ENCODE assay signal across 14 cellular contexts in genomic region chr5:101045689-101046088, GRCh38.
A peak's percentile ranks its signal among the peaks of the same experiment; 100 is the strongest.
DNase-seq lines count a peak whose midpoint lies in the region; TF ChIP-seq lines count a peak whose summit lies in the region.
"Had no signal": no experiment of that assay in that cellular context is flagged by ENCODE, and none has a peak within 500 bp of the region (broad histone marks: within the 10 kb centered on the region; RNA-seq: fewer than 3 reads in every experiment).

No MANE protein-coding gene starts in this region.

- H3K4me2 ChIP-seq in Karpas-422 (ENCODE audit: low read depth, low read length, poor library complexity, severe bottlenecking): no peak overlapping the region

- no peaks in the 10 kb centered on the region for H3K27me3 Mint-ChIP-seq in nephron (ENCODE audit: low read depth)
- H3K27me3 Mint-ChIP-seq: activated CD4-positive, alpha-beta T cell treated with anti-CD3 and anti-CD28 coated beads, Interleukin-2, amount 10 ng/mL, durations not matched to agents 24 days and 14 days had no signal

- H3K27ac Mint-ChIP-seq in nephron: no peak overlapping the region
- H3K27ac Mint-ChIP-seq: activated CD4-positive, alpha-beta T cell treated with anti-CD3 and anti-CD28 coated beads, Interleukin-2, amount 10 ng/mL, durations not matched to agents 24 days and 14 days had no signal

- no peaks in the 10 kb centered on the region for H4K20me1 ChIP-seq in Karpas-422 (ENCODE audit: insufficient read depth, low read depth, low read length)

- no peak overlapping the region for H3K9ac ChIP-seq in Karpas-422 (ENCODE audit: low read length)

- H2AFZ ChIP-seq in Karpas-422 (ENCODE audit: low read length): no peak overlapping the region

- H3K36me3 Mint-ChIP-seq in nephron (ENCODE audit: low read depth): no peaks in the 10 kb centered on the region

- H3K36me3 ChIP-seq in Karpas-422 (ENCODE audit: insufficient read depth, low read length): no peaks in the 10 kb centered on the region
- H3K36me3 ChIP-seq in Peyer's patch: no peaks in the 10 kb centered on the region

- no peak overlapping the region for H3K4me3 ChIP-seq in Karpas-422 (ENCODE audit: low read length)
- no peak overlapping the region for H3K4me3 ChIP-seq in cardiac fibroblast (replicated peaks in 1 of 2; ENCODE audit: low read depth in 2 of 2, low read length in 2 of 2)
- H3K4me3 ChIP-seq in Peyer's patch: no peak overlapping the region

- H3K9me2 ChIP-seq in Karpas-422 (replicated peaks; ENCODE audit: insufficient read depth, low read length): no peaks in the 10 kb centered on the region

- no peak overlapping the region for H3K27ac ChIP-seq in Karpas-422 (ENCODE audit: low read length)
- no peak overlapping the region for H3K27ac ChIP-seq in Peyer's patch

- no peak overlapping the region for H3K4me3 Mint-ChIP-seq in nephron
- H3K4me3 Mint-ChIP-seq: activated CD4-positive, alpha-beta T cell treated with anti-CD3 and anti-CD28 coated beads, Interleukin-2, amount 10 ng/mL, durations not matched to agents 24 days and 14 days had no signal

- DNase-seq in ELR (ENCODE audit: low read depth) (peak; percentile 42), Karpas-422 (peak; percentile 51), cardiac fibroblast (ENCODE audit: low read depth in 2 of 2) (peak; percentile 19 to 28), NCI-H1105 (lab: John Stamatoyannopoulos, UW) (no peak), NCI-H1436 (lab: John Stamatoyannopoulos, UW) (no peak), NCI-H524 treated with DMSO at 0.1 percent for 48 hours (lab: John Stamatoyannopoulos, UW) (no peak), Peyer's patch (no peak)
- DNase-seq: activated CD4-positive, alpha-beta T cell treated with anti-CD3 and anti-CD28 coated beads, Interleukin-2, amount 10 ng/mL, durations not matched to agents 24 days and 14 days; activated naive CD4-positive, alpha-beta T cell treated with anti-CD3 and anti-CD28 coated beads, Interleukin-2, amount 50 U/mL, for 16 hours; EL; NCI-H2029 treated with DMSO at 0.1 percent for 48 hours; retina; SHP77 had no signal

- no peaks in the 10 kb centered on the region for H3K4me1 Mint-ChIP-seq in nephron
- H3K4me1 Mint-ChIP-seq: activated CD4-positive, alpha-beta T cell treated with anti-CD3 and anti-CD28 coated beads, Interleukin-2, amount 10 ng/mL, durations not matched to agents 24 days and 14 days had no signal

- TF ChIP-seq CTCF in cardiac fibroblast (IDR thresholded peaks at IDR 0.05; ENCODE audit: low read depth, low read length) (no peak), nephron (IDR thresholded peaks at IDR 0.05; ENCODE audit: unreplicated experiment in 3 of 3) (peak; percentile 38 to 40 (median 39)), Peyer's patch (IDR thresholded peaks at IDR 0.05) (peak in 2 of 6 experiments; percentile 15 to 17)

- no peaks in the 10 kb centered on the region for H3K79me2 ChIP-seq in Karpas-422 (ENCODE audit: low read length)

- TF ChIP-seq POLR2A in Peyer's patch (IDR thresholded peaks at IDR 0.05): no peak

- no peaks in the 10 kb centered on the region for H3K4me1 ChIP-seq in Karpas-422 (ENCODE audit: low read length)
- H3K4me1 ChIP-seq in Peyer's patch: no peaks in the 10 kb centered on the region

- H3K9me3 ChIP-seq in Karpas-422 (ENCODE audit: low read length): no peaks in the 10 kb centered on the region
- no peaks in the 10 kb centered on the region for H3K9me3 ChIP-seq in Peyer's patch

- H3K9me3 Mint-ChIP-seq in nephron: no peaks in the 10 kb centered on the region
- H3K9me3 Mint-ChIP-seq: activated CD4-positive, alpha-beta T cell treated with anti-CD3 and anti-CD28 coated beads, Interleukin-2, amount 10 ng/mL, durations not matched to agents 24 days and 14 days had no signal

- H3K27me3 ChIP-seq in Karpas-422 (ENCODE audit: low read length) (no peaks in the 10 kb centered on the region), Peyer's patch (no peaks in the 10 kb centered on the region)

Comparison
In these comparisons a context has a peak if more than half of its experiments do, and no peak if none do; other contexts are left out.
1. DNase-seq: peak in ELR (single experiment), Karpas-422 (single experiment) and cardiac fibroblast (2 of 2); none in NCI-H1105 (single experiment), NCI-H1436 (single experiment), NCI-H524 treated with DMSO at 0.1 percent for 48 hours (single experiment) and Peyer's patch (0 of 3).